ENCODE assay signal across 8 cellular contexts in the genomic region with DNA sequence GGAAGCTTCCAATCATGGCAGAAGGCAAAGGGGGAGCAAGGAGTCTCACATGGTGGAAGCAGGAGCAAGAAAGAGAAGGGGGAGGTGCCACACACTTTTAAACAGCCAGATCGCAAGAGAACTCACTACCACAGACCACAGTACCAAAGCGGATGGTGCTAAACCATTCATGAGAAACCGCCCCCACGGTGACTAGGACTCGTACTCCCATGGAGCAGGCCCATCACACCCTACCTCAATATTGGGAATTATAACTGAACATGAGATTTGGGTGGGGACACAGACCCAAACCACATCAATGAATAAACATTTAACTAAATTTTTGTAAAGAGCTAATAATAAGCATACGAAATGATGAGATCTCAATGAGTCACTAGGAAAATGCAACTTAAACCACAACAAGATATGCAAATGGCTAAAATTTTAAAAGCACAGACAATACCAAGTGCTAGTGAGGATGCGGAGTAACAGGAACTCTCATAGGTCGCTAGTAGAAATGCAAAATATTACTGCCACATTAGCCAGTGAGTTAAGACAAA. TPM values are rescaled to one million over a fixed set of nuclear protein-coding genes. Genes with fewer than 3 reads are reported as not detected.
DNase-seq lines count a peak whose midpoint lies in the region; ATAC-seq and TF ChIP-seq lines count a peak whose summit lies in the region.

No MANE protein-coding gene starts in this region.

- peaks cover 5% of the 10 kb centered on the region for H3K4me1 ChIP-seq in body of pancreas
- no peaks in the 10 kb centered on the region for H3K4me1 ChIP-seq in lower lobe of right lung

- H3K4me3 ChIP-seq in body of pancreas (no peak overlapping the region), lower lobe of right lung (no peak overlapping the region)

- peaks cover 36 to 55% of the 10 kb centered on the region in 2 donors for H3K4me1 Mint-ChIP-seq in immature natural killer cell

- H3K27ac ChIP-seq in body of pancreas (no peak overlapping the region), lower lobe of right lung (no peak overlapping the region)

- DNase-seq in ELR (ENCODE audit: low read depth): peak; percentile 40
- DNase-seq in activated CD4-positive, alpha-beta T cell treated with anti-CD3 and anti-CD28 coated beads for 48 hours: peak; percentile 79
- DNase-seq in immature natural killer cell: peak; percentile 71 to 79 (median 77)
- DNase-seq in H4 (ENCODE audit: low spot score): no peak
- no peak for DNase-seq in body of pancreas
- DNase-seq in NCI-H510A (lab: John Stamatoyannopoulos, UW): no peak
- no peak for DNase-seq in lower lobe of right lung

- peak overlapping the region; percentile 57 to 78 (median 72) for H3K4me3 Mint-ChIP-seq in immature natural killer cell

- H3K27me3 Mint-ChIP-seq in immature natural killer cell (ENCODE audit: low read depth in 3 of 3): peaks cover 0 to 7% (median 6%) of the 10 kb centered on the region in 3 donors

- intact Hi-C loops in body of pancreas (cut with DNase I): no loop called here
- intact Hi-C loops in lower lobe of right lung (cut with DNase I): no loop called here

- H3K27ac Mint-ChIP-seq in immature natural killer cell: peak overlapping the region; percentile 77 to 89 (median 80)

- TF ChIP-seq CTCF in body of pancreas (IDR thresholded peaks at IDR 0.05) (no peak), lower lobe of right lung (IDR thresholded peaks at IDR 0.05) (no peak)

- H3K36me3 ChIP-seq in body of pancreas (replicated peaks in 1 of 2; ENCODE audit: insufficient read depth in 1 of 2, low read depth in 2 of 2) (peaks cover 0 to 13% of the 10 kb centered on the region in 2 donors), lower lobe of right lung (peaks cover 69% of the 10 kb centered on the region)

- WGBS in body of pancreas, 2 donors: 90 to 91% methylated on average over 8 of the region's 8 CpGs

- TF ChIP-seq POLR2A in body of pancreas (IDR thresholded peaks at IDR 0.05): no peak

- no peaks in the 10 kb centered on the region for H3K9me3 Mint-ChIP-seq in immature natural killer cell

- ATAC-seq in HG02588 (IDR thresholded peaks at IDR 0.05; ENCODE audit: unreplicated experiment) (peak; percentile 36), body of pancreas (no peak), lower lobe of right lung (no peak)

- H3K9me3 ChIP-seq in body of pancreas (no peaks in the 10 kb centered on the region), lower lobe of right lung (no peaks in the 10 kb centered on the region)

- H3K36me3 Mint-ChIP-seq in immature natural killer cell: peaks cover 3 to 14% (median 12%) of the 10 kb centered on the region in 3 donors

- H3K27me3 ChIP-seq in body of pancreas (no peaks in the 10 kb centered on the region), lower lobe of right lung (ENCODE audit: low read depth) (no peaks in the 10 kb centered on the region)

RNA-seq across cellular contexts. Expression of a gene that starts 10.0 kb away (rescaled TPM):
- polyA plus RNA-seq in immature natural killer cell: 10 to 100 TPM; 11.0 to 20.9 (median 15.7) TPM
- 22.2 and 22.8 TPM in 2 replicates for total RNA-seq in H4 (2014; rRNA removed; shearing (Covaris generic))
- 10 to 100 TPM; 17.1 to 24.7 TPM for total RNA-seq in body of pancreas
- total RNA-seq in lower lobe of right lung: 73.5 TPM

RNA-seq across cellular contexts. Expression of a gene that starts 43.9 kb away (rescaled TPM):
- 10 to 100 TPM in 2 of 3 donors, 1 to 10 TPM in 1; 3.6 to 16.3 (median 11.1) TPM for polyA plus RNA-seq in immature natural killer cell
- 7.1 and 12.7 TPM in 2 replicates for total RNA-seq in H4 (2014; rRNA removed; shearing (Covaris generic))
- total RNA-seq in body of pancreas (1 to 10 TPM; 9.1 to 9.2 TPM), lower lobe of right lung (29.7 TPM)

Comparison
In these comparisons a context has a peak if more than half of its experiments do, and no peak if none do; other contexts are left out.
1. DNase-seq: peak in ELR (single experiment), activated CD4-positive, alpha-beta T cell treated with anti-CD3 and anti-CD28 coated beads for 48 hours (single experiment) and immature natural killer cell (3 of 3); none in H4 (single experiment), body of pancreas (0 of 4), NCI-H510A (single experiment) and lower lobe of right lung (single experiment).